8 cellular contexts compared by ENCODE assay signal in the genomic region with DNA sequence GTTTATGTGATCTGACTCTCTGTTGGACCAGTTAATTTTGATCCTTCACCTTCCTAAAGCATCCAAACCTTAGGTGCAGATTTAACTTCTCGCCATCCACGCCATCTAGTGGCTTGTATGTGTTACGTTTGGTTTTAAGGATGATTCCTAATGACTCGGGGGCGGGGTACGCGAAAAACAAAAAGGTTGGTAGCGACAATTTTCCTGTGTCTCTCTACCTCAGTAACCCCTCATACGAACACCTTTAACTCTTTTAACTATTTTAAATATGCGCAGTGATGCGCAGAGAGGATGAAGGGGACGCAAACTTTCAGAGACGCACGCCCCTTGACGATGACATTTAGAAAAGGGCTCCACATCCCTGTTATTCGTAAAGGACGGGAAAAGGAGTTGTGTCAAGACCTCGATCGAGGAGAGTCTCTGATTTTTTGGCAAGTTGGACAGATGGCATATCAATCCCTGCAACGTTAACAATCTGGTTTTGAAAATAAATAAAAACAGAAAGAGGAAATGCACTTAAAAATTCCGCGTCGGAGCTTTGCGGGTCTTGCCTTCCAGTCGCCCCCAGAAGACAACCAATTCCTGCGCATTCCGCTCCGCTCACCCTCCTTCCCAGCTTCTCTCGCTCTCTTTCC. TPM values are rescaled to one million over a fixed set of nuclear protein-coding genes. Genes with fewer than 3 reads are reported as not detected.
DNase-seq lines count a peak whose midpoint lies in the region; ATAC-seq, FAIRE-seq and TF ChIP-seq lines count a peak whose summit lies in the region.

No MANE protein-coding gene starts in this region.

- H3K36me3 ChIP-seq in breast epithelium = no peaks in the 10 kb centered on the region

- TF ChIP-seq CTCF in breast epithelium (IDR thresholded peaks at IDR 0.05) = peak; percentile 35 to 48 (median 36)

- intact Hi-C loops in breast epithelium (cut with DNase I; ENCODE audit: low total_unique reads) = loop anchor here (5.0 kb wide), 1 partner anchor 665 kb away; no protein-coding TSS in a partner anchor

- DNase-seq in DMS53 (lab: John Stamatoyannopoulos, UW) (peak; percentile 91), NCI-H526 (lab: John Stamatoyannopoulos, UW) (peak; percentile 82 to 92), breast epithelium (ENCODE audit: low spot score in 2 of 2) (no peak), stromal cell of bone marrow (ENCODE audit: low read depth) (peak; percentile 40), activated gamma-delta T cell (lab: John Stamatoyannopoulos, UW) (no peak)

- peak overlapping the region in 1 of 2 donors; percentile 45 for H3K27ac ChIP-seq in breast epithelium

- peak; percentile 17 for FAIRE-seq in islet of Langerhans (lab: Jason Lieb, UNC)

- no peaks in the 10 kb centered on the region for H3K9me3 ChIP-seq in breast epithelium

- no peak for TF ChIP-seq POLR2A in breast epithelium (IDR thresholded peaks at IDR 0.05)

- ATAC-seq in GM19397 (IDR thresholded peaks at IDR 0.05; ENCODE audit: unreplicated experiment) = peak; percentile 40
- peak; percentile 58 for ATAC-seq in HG03469 (IDR thresholded peaks at IDR 0.05; ENCODE audit: unreplicated experiment)

- H3K27me3 ChIP-seq in breast epithelium = no peaks in the 10 kb centered on the region

- H3K4me3 ChIP-seq in breast epithelium = peak overlapping the region; percentile 48 to 69 (median 58)

- no peaks in the 10 kb centered on the region for H3K4me1 ChIP-seq in breast epithelium

RNA-seq across cellular contexts. Expression of a gene that starts 0.6 kb away (rescaled TPM):
- total RNA-seq in breast epithelium = 1 to 10 TPM; 1.9 to 3.6 (median 2.6) TPM

Comparison
In these comparisons a context has a peak if more than half of its experiments do, and no peak if none do; other contexts are left out.
1. DNase-seq: peak in DMS53 (single experiment), NCI-H526 (2 of 2) and stromal cell of bone marrow (single experiment); none in breast epithelium (0 of 2) and activated gamma-delta T cell (single experiment).